8 cellular contexts compared by ENCODE assay signal in genomic region chr19:50657222-50657669, GRCh38. TPM values are rescaled to one million over a fixed set of nuclear protein-coding genes. Genes with fewer than 3 reads are reported as not detected.
A peak's percentile ranks its signal among the peaks of the same experiment; 100 is the strongest.
DNase-seq lines count a peak whose midpoint lies in the region; ATAC-seq, FAIRE-seq and TF ChIP-seq lines count a peak whose summit lies in the region.

No MANE protein-coding gene starts in this region.

- intact Hi-C loops in left ventricle myocardium superior (cut with micrococcal nuclease) = no loop called here

- no peak for FAIRE-seq in GM19239 (lab: Jason Lieb, UNC)

- H3K9me3 Mint-ChIP-seq in type B pancreatic cell = peaks cover 4% of the 10 kb centered on the region

- H3K4me3 ChIP-seq in cardiac muscle cell (peak overlapping the region; percentile 36), WERI-Rb-1 (ENCODE audit: low read depth, low read length) (peak overlapping the region; percentile 71), iPS-20b (ENCODE audit: low read length) (peak overlapping the region; percentile 79)

- H3K36me3 ChIP-seq in cardiac muscle cell = no peaks in the 10 kb centered on the region
- H3K36me3 ChIP-seq in WERI-Rb-1 = peaks cover 2% of the 10 kb centered on the region
- H3K36me3 ChIP-seq in iPS-20b (ENCODE audit: insufficient read depth, low read depth, low read length) = no peaks in the 10 kb centered on the region

- TF ChIP-seq CTCF in cardiac muscle cell (IDR thresholded peaks at IDR 0.05; ENCODE audit: low read depth, low read length) (no peak), WERI-Rb-1 (IDR thresholded peaks at IDR 0.05; ENCODE audit: low read depth, low read length) (no peak), type B pancreatic cell (conservative IDR thresholded peaks at IDR 0.05) (no peak), omental fat pad (IDR thresholded peaks at IDR 0.05) (no peak)

- peaks cover 79% of the 10 kb centered on the region for H3K27me3 Mint-ChIP-seq in type B pancreatic cell

- H3K27ac Mint-ChIP-seq in type B pancreatic cell = peak overlapping the region; percentile 96

- peaks cover 9% of the 10 kb centered on the region for H3K4me1 Mint-ChIP-seq in type B pancreatic cell (ENCODE audit: unreplicated experiment)

- peaks cover 8% of the 10 kb centered on the region for H3K4me1 ChIP-seq in cardiac muscle cell (ENCODE audit: low read depth)
- H3K4me1 ChIP-seq in iPS-20b (ENCODE audit: insufficient read depth, low read length) = no peaks in the 10 kb centered on the region

- H3K9me3 ChIP-seq in cardiac muscle cell (ENCODE audit: low read depth) (no peaks in the 10 kb centered on the region), WERI-Rb-1 (ENCODE audit: severe bottlenecking) (peaks cover 3% of the 10 kb centered on the region), iPS-20b (ENCODE audit: insufficient read depth, low read depth, low read length) (peaks cover 40% of the 10 kb centered on the region)

- DNase-seq in cardiac muscle cell (ENCODE audit: low read depth in 1 of 2, low spot score in 1 of 2) = no peak
- DNase-seq in left ventricle myocardium superior = no peak
- DNase-seq in WERI-Rb-1 = no peak
- DNase-seq in type B pancreatic cell (ENCODE audit: extremely low spot score, unreplicated experiment) = no peak
- no peak for DNase-seq in omental fat pad (ENCODE audit: low spot score)
- DNase-seq in GM19239 (ENCODE audit: insufficient read length, low spot score) = no peak
- DNase-seq in stimulated activated CD8-positive, alpha-beta memory T cell treated with anti-CD3 and anti-CD28 coated beads, Interleukin-4, amount 100 ng/mL, for 48 hours = no peak

- ATAC-seq in left ventricle myocardium superior = no peak
- no peak for ATAC-seq in omental fat pad (ENCODE audit: low FRiP score)

- H3K27me3 ChIP-seq in cardiac muscle cell (no peaks in the 10 kb centered on the region), WERI-Rb-1 (ENCODE audit: insufficient read depth, low read depth, severe bottlenecking) (no peaks in the 10 kb centered on the region), iPS-20b (ENCODE audit: insufficient read depth, low read length) (no peaks in the 10 kb centered on the region; the same call in 1 of the 2 replicates)

- H3K4me3 Mint-ChIP-seq in type B pancreatic cell = peak overlapping the region; percentile 98

- no peaks in the 10 kb centered on the region for H3K36me3 Mint-ChIP-seq in type B pancreatic cell

- H3K27ac ChIP-seq in cardiac muscle cell (peak overlapping the region; percentile 86), WERI-Rb-1 (no peak overlapping the region), iPS-20b (ENCODE audit: low read length) (no peak overlapping the region)

- peak overlapping the region; percentile 86; the same call in 1 of the 2 replicates for H3K9ac ChIP-seq in iPS-20b (ENCODE audit: low read depth, low read length)

RNA-seq across cellular contexts. Expression of gene C19orf81, which starts 8.0 kb away (rescaled TPM):
- total RNA-seq in cardiac muscle cell (23.5 and 36.8 TPM in 2 replicates), left ventricle myocardium superior (2.7 TPM), type B pancreatic cell (ENCODE audit: low replicate concordance) (1.8 and 3.7 TPM in 2 replicates), omental fat pad (not detected)
- polyA plus RNA-seq in cardiac muscle cell = 42.2 and 67.4 TPM in 2 replicates

RNA-seq across cellular contexts. Expression of gene SYT3, which starts 17.6 kb away (rescaled TPM):
- total RNA-seq in cardiac muscle cell = 1.9 and 4.7 TPM in 2 replicates
- 2.1 and 4.3 TPM in 2 replicates for polyA plus RNA-seq in cardiac muscle cell
- total RNA-seq in left ventricle myocardium superior = 0.15 TPM
- 0.68 TPM in 1 of 2 replicates, not detected in the other for total RNA-seq in type B pancreatic cell (ENCODE audit: low replicate concordance)
- total RNA-seq in omental fat pad = not detected
